ENCODE assay signal across 28 cellular contexts in genomic region chr15:46946953-46947352, GRCh38.
"Had no signal": no experiment of that assay in that cellular context is flagged by ENCODE, and none has a peak within 500 bp of the region (broad histone marks: within the 10 kb centered on the region; RNA-seq: fewer than 3 reads in every experiment).

No MANE protein-coding gene starts in this region.

- DNase-seq: activated CD4-positive, alpha-beta T cell treated with anti-CD3 and anti-CD28 coated beads for 36 hours; activated CD4-positive, CD25-positive, alpha-beta regulatory T cell; activated CD8-positive, alpha-beta memory T cell treated with anti-CD3 and anti-CD28 coated beads, Interleukin-2, amount 10 ng/mL, durations not matched to agents 7 days and 5 days; activated CD8-positive, alpha-beta T cell treated with anti-CD3 and anti-CD28 coated beads, Interleukin-2, amount 10 ng/mL, durations not matched to agents 7 days and 5 days; activated naive CD4-positive, alpha-beta T cell; activated T-cell treated with anti-CD3 and anti-CD28 coated beads, Interleukin-2, amount 50 U/mL, for 48 hours; anterior cingulate cortex; effector CD8-positive, alpha-beta T cell; esophagus squamous epithelium; foreskin melanocyte; heart right ventricle; midbrain; naive thymus-derived CD4-positive, alpha-beta T cell; nucleus accumbens; pancreas; retina; sigmoid colon; small intestine; stimulated activated CD4-positive, alpha-beta T cell treated with anti-CD3 and anti-CD28 coated beads, Interleukin-4, amount 100 ng/mL, for 24 hours; stimulated activated naive CD8-positive, alpha-beta T cell treated with anti-CD3 and anti-CD28 coated beads, Interleukin-15, amount 100 ng/mL, for 72 hours; tibial artery; upper lobe of right lung had no signal

- H3K36me3 ChIP-seq: esophagus squamous epithelium, heart right ventricle, pancreas, prostate gland, sigmoid colon, suprapubic skin, tibial artery, upper lobe of right lung had no signal

- FAIRE-seq: colon, endometrium, pancreas, small intestine had no signal

- H3K27me3 ChIP-seq: esophagus squamous epithelium, heart right ventricle, pancreas, sigmoid colon, suprapubic skin, tibial artery, upper lobe of right lung had no signal

- H3K4me3 ChIP-seq: esophagus squamous epithelium, heart right ventricle, pancreas, prostate gland, sigmoid colon, suprapubic skin, tibial artery, upper lobe of right lung had no signal

- ATAC-seq: activated CD4-positive, alpha-beta T cell treated with anti-CD3 and anti-CD28 coated beads for 36 hours; activated CD8-positive, alpha-beta memory T cell treated with anti-CD3 and anti-CD28 coated beads, Interleukin-2, amount 10 ng/mL, durations not matched to agents 7 days and 5 days; activated CD8-positive, alpha-beta T cell treated with anti-CD3 and anti-CD28 coated beads, Interleukin-2, amount 10 ng/mL, durations not matched to agents 7 days and 5 days; activated naive CD4-positive, alpha-beta T cell treated with anti-CD3 and anti-CD28 coated beads, Interleukin-2, amount 50 U/mL, for 72 hours; heart right ventricle; naive thymus-derived CD4-positive, alpha-beta T cell; pancreas; stimulated activated memory B cell treated with anti-CD40 and anti-IgM and Interleukin-4, amounts not matched to agents 10 μg/mL and 1 μg/mL and 100 μg/mL, for 72 hours; stimulated activated naive CD8-positive, alpha-beta T cell treated with anti-CD3 and anti-CD28 coated beads, Interleukin-15, amount 100 ng/mL, for 72 hours; upper lobe of right lung had no signal
